In genomic region chr7:102287082-102287464, GRCh38 we compare ENCODE assay signal across 1 cellular context.
TF ChIP-seq lines count a peak whose summit lies in the region.

No MANE protein-coding gene starts in this region.

TF ChIP-seq in H1, 55 proteins besides CTCF, POLR2A, EP300 and RAD21:
- 0 out of 2 replicates have a peak, but pooled peaks have one; percentile 15 for TF ChIP-seq PHF8 (conservative IDR thresholded peaks at IDR 0.05; ENCODE audit: low read depth, low read length)
- 0 out of 2 replicates have a peak, but pooled peaks have one; percentile 35 for TF ChIP-seq BACH1 (IDR thresholded peaks at IDR 0.05; ENCODE audit: low read length)
- no peak for TF ChIP-seq CHD1 (IDR thresholded peaks at IDR 0.05; ENCODE audit: low read depth, low read length)
